Comparison of ENCODE assay signal across 8 cellular contexts in genomic region chr1:179883040-179883501, GRCh38. TPM values are rescaled to one million over a fixed set of nuclear protein-coding genes. Genes with fewer than 3 reads are reported as not detected.
DNase-seq lines count a peak whose midpoint lies in the region; ATAC-seq and TF ChIP-seq lines count a peak whose summit lies in the region.

No MANE protein-coding gene starts in this region.

- H3K36me3 ChIP-seq in DND-41 (ENCODE audit: insufficient read depth, low read length) = peaks cover 26% of the 10 kb centered on the region
- H3K36me3 ChIP-seq in mucosa of descending colon (ENCODE audit: low read depth) = peaks cover 5% of the 10 kb centered on the region

- intact Hi-C loops in mucosa of descending colon (cut with DNase I, micrococcal nuclease) = no loop called here

- no peaks in the 10 kb centered on the region for H3K9me3 ChIP-seq in DND-41 (ENCODE audit: insufficient read depth, low read length, severe bottlenecking)
- H3K9me3 ChIP-seq in mucosa of descending colon = no peaks in the 10 kb centered on the region

- H3K4me3 ChIP-seq in DND-41 (ENCODE audit: low read depth in 1 of 2, low read length in 2 of 2) = peak overlapping the region; percentile 44 to 86
- H3K4me3 ChIP-seq in choroid plexus epithelial cell (ENCODE audit: low read depth, low read length) = peak overlapping the region; percentile 90
- peak overlapping the region; percentile 78 for H3K4me3 ChIP-seq in mucosa of descending colon

- H2AFZ ChIP-seq in DND-41 (ENCODE audit: low read depth, low read length) = peak overlapping the region; percentile 93

- DNase-seq in DND-41 = peak; percentile 63
- DNase-seq in NCI-H187 treated with DMSO at 0.1 percent for 48 hours (lab: John Stamatoyannopoulos, UW) = peak; percentile 70
- DNase-seq in choroid plexus epithelial cell (ENCODE audit: low read depth) = peak; percentile 25
- DNase-seq in mucosa of descending colon = peak in 1 of 3 donors; percentile 50
- DNase-seq in NCI-H1694 treated with DMSO at 0.1 percent for 48 hours (lab: John Stamatoyannopoulos, UW) = no peak
- no peak for DNase-seq in cerebellum (ENCODE audit: low spot score)

- peak overlapping the region; percentile 83 for H3K9ac ChIP-seq in DND-41 (ENCODE audit: low read depth, low read length)

- peaks cover 3% of the 10 kb centered on the region; the same call in 1 of the 2 replicates for H4K20me1 ChIP-seq in DND-41 (ENCODE audit: insufficient read depth, low read length)

- H3K4me1 ChIP-seq in DND-41 (ENCODE audit: insufficient read depth, low read length) (peaks cover 52% of the 10 kb centered on the region), mucosa of descending colon (ENCODE audit: low read depth) (peaks cover 20% of the 10 kb centered on the region)

- peak overlapping the region; percentile 79 for H3K4me2 ChIP-seq in DND-41 (ENCODE audit: insufficient read depth, low read length)

- no peak for TF ChIP-seq CTCF in DND-41 (IDR thresholded peaks at IDR 0.05; ENCODE audit: borderline replicate concordance, extremely low read depth, low read length, poor library complexity, severe bottlenecking)
- no peak for TF ChIP-seq CTCF in choroid plexus epithelial cell (conservative IDR thresholded peaks at IDR 0.05; ENCODE audit: low read depth, low read length)
- TF ChIP-seq CTCF in mucosa of descending colon (IDR thresholded peaks at IDR 0.05) = no peak

- H3K27me3 ChIP-seq in DND-41 (ENCODE audit: insufficient read depth, low read length, poor library complexity) = no peaks in the 10 kb centered on the region

- peak overlapping the region; percentile 94 for H3K27ac ChIP-seq in DND-41 (ENCODE audit: low read length)

- H3K79me2 ChIP-seq in DND-41 (ENCODE audit: insufficient read depth, low read length) = peaks cover 70% of the 10 kb centered on the region

- peak; percentile 18 for ATAC-seq in DND-41 (ENCODE audit: insufficient read depth, low read depth)
- peak; percentile 12 for ATAC-seq in GM21526 (IDR thresholded peaks at IDR 0.05; ENCODE audit: low FRiP score, unreplicated experiment)
- peak; percentile 26 for ATAC-seq in mucosa of descending colon
- ATAC-seq in GM18870 (IDR thresholded peaks at IDR 0.05; ENCODE audit: unreplicated experiment) = no peak

RNA-seq across cellular contexts. Expression of gene TOR1AIP1, which starts 1.0 kb away (rescaled TPM):
- 10 to 100 TPM; 29.8 to 91.7 (median 30.7) TPM for total RNA-seq in mucosa of descending colon
- total RNA-seq in cerebellum = 19.1 TPM

RNA-seq across cellular contexts. Expression of gene TOR1AIP2, which starts 5.5 kb away (rescaled TPM):
- total RNA-seq in mucosa of descending colon = 10 to 100 TPM; 72.9 to 79.2 (median 73.4) TPM
- total RNA-seq in cerebellum = 58.3 TPM

Comparison
In these comparisons a context has a peak if more than half of its experiments do, and no peak if none do; other contexts are left out.
1. DNase-seq: peak in DND-41 (single experiment), NCI-H187 treated with DMSO at 0.1 percent for 48 hours (single experiment) and choroid plexus epithelial cell (single experiment); none in NCI-H1694 treated with DMSO at 0.1 percent for 48 hours (single experiment) and cerebellum (single experiment).
2. Peak in every context shown above with its lines, with median percentiles within 50 percentile points of each other: H3K4me3 ChIP-seq.